23 cellular contexts compared by ENCODE assay signal in genomic region chr10:100774876-100775275, GRCh38. TPM values are rescaled to one million over a fixed set of nuclear protein-coding genes. Genes with fewer than 3 reads are reported as not detected.
"Had no signal": no experiment of that assay in that cellular context is flagged by ENCODE, and none has a peak within 500 bp of the region (broad histone marks: within the 10 kb centered on the region; RNA-seq: fewer than 3 reads in every experiment).

No MANE protein-coding gene starts in this region.

- H3K9ac ChIP-seq: SK-N-SH had no signal

- H3K4me2 ChIP-seq: SK-N-SH had no signal

- H3K9me3 ChIP-seq: SK-N-SH had no signal

- DNase-seq: KBM-7, MV-4-11, NCI-H1048, NCI-H1105 treated with DMSO at 0.1 percent for 48 hours, NCI-H1417 treated with DMSO at 0.1 percent for 48 hours, NCI-H146, NCI-H1694 treated with DMSO at 0.1 percent for 48 hours, NCI-H1930, NCI-H2081, NCI-H2107, NCI-H2227 treated with DMSO at 0.1 percent for 48 hours, NCI-H524, NCI-H69, NCI-H774, SHP77, SW 1271 had no signal

- H3K27ac ChIP-seq: RWPE1 had no signal

RNA-seq across cellular contexts. Expression of gene PAX2, which starts 29.5 kb away (rescaled TPM):
- total RNA-seq: HT-29, LHCN-M2, MCF 10A, NCI-H460, SK-MEL-5 had no signal
- polyA plus RNA-seq: SK-N-SH had no signal
